In the genomic region with DNA sequence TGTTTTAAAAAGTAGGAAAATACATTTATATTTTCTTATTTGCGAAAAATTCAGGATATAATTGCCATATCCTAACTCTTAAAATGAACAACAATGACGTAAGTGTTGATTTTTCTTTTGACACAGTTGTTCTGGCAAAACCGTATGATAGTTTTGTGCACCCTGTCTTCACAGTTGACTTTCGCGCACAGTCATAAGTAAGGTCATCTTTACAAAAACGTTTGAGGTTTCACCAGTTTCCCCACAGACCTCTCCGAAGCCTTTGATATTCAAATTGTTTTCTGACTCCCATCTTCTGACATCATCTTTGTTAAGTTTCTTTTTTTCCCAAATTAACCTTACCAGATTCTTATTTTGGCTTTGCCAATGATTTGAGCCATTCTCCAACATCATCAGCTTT, we compare ENCODE assay signal across 32 cellular contexts. TPM values are rescaled to one million over a fixed set of nuclear protein-coding genes. Genes with fewer than 3 reads are reported as not detected.
"Had no signal": no experiment of that assay in that cellular context is flagged by ENCODE, and none has a peak within 500 bp of the region (broad histone marks: within the 10 kb centered on the region; RNA-seq: fewer than 3 reads in every experiment).

No MANE protein-coding gene starts in this region.

- H3K9me3 Mint-ChIP-seq: stimulated activated memory B cell treated with anti-CD40 and anti-IgM and Interleukin-4, amounts not matched to agents 10 μg/mL and 1 μg/mL and 100 μg/mL, for 72 hours; T-helper 2 cell treated with Interferon-gamma antibody and Interleukin-4, amounts not matched to agents 5 μg/mL and 100 μg/mL, for 36 hours had no signal

- H3K36me3 Mint-ChIP-seq: activated naive CD8-positive, alpha-beta T cell; mesothelial cell of epicardium; stimulated activated memory B cell treated with anti-CD40 and anti-IgM and Interleukin-4, amounts not matched to agents 10 μg/mL and 1 μg/mL and 100 μg/mL, for 72 hours had no signal

- H3K27me3 ChIP-seq: brain microvascular endothelial cell, esophagus muscularis mucosa, foreskin keratinocyte, pancreas, sigmoid colon, suprapubic skin, tibial artery, upper lobe of right lung had no signal

- H3K9me3 ChIP-seq: esophagus muscularis mucosa, heart right ventricle, pancreas, prostate gland, sigmoid colon, suprapubic skin, tibial artery, upper lobe of right lung had no signal

- H3K27me3 Mint-ChIP-seq: activated naive CD8-positive, alpha-beta T cell; stimulated activated memory B cell treated with anti-CD40 and anti-IgM and Interleukin-4, amounts not matched to agents 10 μg/mL and 1 μg/mL and 100 μg/mL, for 72 hours had no signal

- H3K27ac Mint-ChIP-seq: activated naive CD8-positive, alpha-beta T cell; mesothelial cell of epicardium; stimulated activated memory B cell treated with anti-CD40 and anti-IgM and Interleukin-4, amounts not matched to agents 10 μg/mL and 1 μg/mL and 100 μg/mL, for 72 hours; T-helper 2 cell treated with Interferon-gamma antibody and Interleukin-4, amounts not matched to agents 5 μg/mL and 100 μg/mL, for 36 hours had no signal

- H3K4me3 Mint-ChIP-seq: activated naive CD8-positive, alpha-beta T cell; mesothelial cell of epicardium; naive B cell; neural crest cell; stimulated activated memory B cell treated with anti-CD40 and anti-IgM and Interleukin-4, amounts not matched to agents 10 μg/mL and 1 μg/mL and 100 μg/mL, for 72 hours; T-helper 2 cell treated with Interferon-gamma antibody and Interleukin-4, amounts not matched to agents 5 μg/mL and 100 μg/mL, for 36 hours had no signal

- H3K4me1 ChIP-seq: esophagus muscularis mucosa, pancreas, prostate gland, sigmoid colon, suprapubic skin, upper lobe of right lung had no signal

- H3K27ac ChIP-seq: brain microvascular endothelial cell, esophagus muscularis mucosa, foreskin keratinocyte, pancreas, prostate gland, sigmoid colon, suprapubic skin, tibial artery, upper lobe of right lung had no signal

- ATAC-seq: foreskin keratinocyte; pancreas; stimulated activated memory B cell treated with anti-CD40 and anti-IgM and Interleukin-4, amounts not matched to agents 10 μg/mL and 1 μg/mL and 100 μg/mL, for 72 hours; upper lobe of right lung had no signal

- DNase-seq: activated CD4-positive, alpha-beta T cell treated with anti-CD3 and anti-CD28 coated beads for 4 hours; activated CD4-positive, alpha-beta T cell treated with anti-CD3 and anti-CD28 coated beads, Interleukin-2, amount 50 U/mL, for 4 hours; activated effector memory CD4-positive, alpha-beta T cell treated with Interleukin-2 at 50 U/mL for 16 hours; activated naive CD4-positive, alpha-beta T cell treated with Interleukin-2 at 50 U/mL for 16 hours; activated T-cell treated with anti-CD3 and anti-CD28 coated beads, Interleukin-2, amount 50 U/mL, for 48 hours; anterior cingulate cortex; brain microvascular endothelial cell; foreskin keratinocyte; heart right ventricle; naive B cell; nucleus accumbens; pancreas; retina; sigmoid colon; stimulated activated CD4-positive, alpha-beta T cell treated with anti-CD3 and anti-CD28 coated beads, Interleukin-4, amount 100 ng/mL, for 24 hours; T-helper 1 cell; tibial artery; upper lobe of right lung had no signal

- H3K4me3 ChIP-seq: esophagus muscularis mucosa, heart right ventricle, pancreas, prostate gland, sigmoid colon, suprapubic skin, tibial artery, upper lobe of right lung had no signal

RNA-seq across cellular contexts. Expression of a gene that starts 48.1 kb away (rescaled TPM):
- total RNA-seq: activated CD8-positive, alpha-beta memory T cell treated with anti-CD3 and anti-CD28 coated beads for 36 hours; cardiac septum; chondrocyte; esophagus muscularis mucosa; foreskin keratinocyte; heart right ventricle; lower leg skin; mesothelial cell of epicardium; neural crest cell; pancreas; prostate gland; sigmoid colon; suprapubic skin; upper lobe of right lung had no signal
- polyA plus RNA-seq: adipose tissue, foreskin keratinocyte, heart right ventricle, pancreas, sigmoid colon, small intestine had no signal
